Comparison of ENCODE assay signal across 1 cellular context in the genomic region with DNA sequence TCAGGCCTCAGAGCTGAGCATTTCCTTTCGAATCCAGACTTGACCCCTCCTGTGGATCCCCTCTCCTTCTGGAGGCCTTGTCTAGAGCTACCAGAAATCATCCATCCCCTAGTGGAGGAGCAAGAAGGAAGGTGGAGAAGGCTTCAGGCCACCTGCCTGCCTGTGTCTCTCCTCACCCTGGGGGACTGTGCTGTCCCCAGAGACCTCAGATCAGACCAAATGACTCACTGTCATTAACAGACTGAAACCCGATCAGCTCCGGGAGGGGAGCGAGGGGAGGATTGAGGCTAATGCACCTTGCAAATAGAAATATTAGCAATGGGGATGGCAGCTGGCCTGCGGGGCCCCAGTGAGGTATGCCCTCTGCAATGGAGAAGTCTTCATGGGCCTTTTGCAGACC.
TF ChIP-seq lines count a peak whose summit lies in the region.

No MANE protein-coding gene starts in this region.

TF ChIP-seq in GM12878, 131 proteins besides CTCF, POLR2A, EP300 and RAD21 (continues in another document):
- TF ChIP-seq ZNF274 (IDR thresholded peaks at IDR 0.05; ENCODE audit: insufficient read depth, insufficient read length) (no peak), CHD4 (IDR thresholded peaks at IDR 0.05) (no peak), EED (IDR thresholded peaks at IDR 0.05; ENCODE audit: low read depth) (peak; percentile 56), BHLHE40 (IDR thresholded peaks at IDR 0.05; ENCODE audit: borderline replicate concordance in 1 of 2, low read depth in 2 of 2, low read length in 1 of 2) (no peak; a peak in 1 of 4 replicates), MYB (IDR thresholded peaks at IDR 0.05; ENCODE audit: borderline replicate concordance, low read depth, low read length) (no peak), ZSCAN29 (IDR thresholded peaks at IDR 0.05) (no peak), SMAD5 (IDR thresholded peaks at IDR 0.05; ENCODE audit: low read depth) (no peak), NRF1 (conservative IDR thresholded peaks at IDR 0.05; ENCODE audit: low read depth, low read length) (no peak), IKZF1 (conservative IDR thresholded peaks at IDR 0.05) (peak; percentile 56), CBFB (IDR thresholded peaks at IDR 0.05; ENCODE audit: low read depth) (no peak), CBX5 (IDR thresholded peaks at IDR 0.05; ENCODE audit: low read depth) (no peak), MTA2 (IDR thresholded peaks at IDR 0.05; ENCODE audit: low read depth) (peak; percentile 55; the same call in 1 of the 2 replicates), GATAD2B (conservative IDR thresholded peaks at IDR 0.05; ENCODE audit: low read depth) (peak; percentile 92), GABPA (IDR thresholded peaks at IDR 0.05; ENCODE audit: low read depth) (no peak), SUZ12 (IDR thresholded peaks at IDR 0.05; ENCODE audit: unreplicated experiment) (no peak), MEF2B (IDR thresholded peaks at IDR 0.05; ENCODE audit: partially characterized antibody, poor library complexity, severe bottlenecking) (peak; percentile 99), YBX1 (IDR thresholded peaks at IDR 0.05) (peak; percentile 90; the same call in 1 of the 2 replicates), ZNF687 (IDR thresholded peaks at IDR 0.05) (no peak), IRF4 (IDR thresholded peaks at IDR 0.05; ENCODE audit: low read depth, low read length) (peak; percentile 72; the same call in 1 of the 2 replicates), CREB1 (IDR thresholded peaks at IDR 0.05; ENCODE audit: low read depth) (no peak), SMAD1 (IDR thresholded peaks at IDR 0.05; ENCODE audit: low read depth, partially characterized antibody) (no peak), NR2F1 (conservative IDR thresholded peaks at IDR 0.05) (0 out of 2 replicates have a peak, but pooled peaks have one; percentile 27), JUNB (IDR thresholded peaks at IDR 0.05) (peak; percentile 68), ATF2 (IDR thresholded peaks at IDR 0.05; ENCODE audit: low read length) (no peak), ZNF207 (IDR thresholded peaks at IDR 0.05; ENCODE audit: borderline replicate concordance) (no peak), ATF7 (IDR thresholded peaks at IDR 0.05; ENCODE audit: low read depth) (peak; percentile 36; the same call in 1 of the 2 replicates), KLF5 (IDR thresholded peaks at IDR 0.05; ENCODE audit: partially characterized antibody) (no peak), JUND (IDR thresholded peaks at IDR 0.05; ENCODE audit: low read depth, low read length) (no peak), HSF1 (IDR thresholded peaks at IDR 0.05; ENCODE audit: low read depth, low read length) (no peak), PML (IDR thresholded peaks at IDR 0.05; ENCODE audit: low read length) (no peak), PAX8 (IDR thresholded peaks at IDR 0.05) (no peak), LARP7 (IDR thresholded peaks at IDR 0.05) (no peak), PAX5 (IDR thresholded peaks at IDR 0.05; ENCODE audit: borderline replicate concordance, low read depth, low read length) (no peak), BCL3 (IDR thresholded peaks at IDR 0.05; ENCODE audit: borderline replicate concordance, insufficient read depth, low read depth, low read length, poor library complexity, severe bottlenecking) (peak; percentile 50), RUNX3 (IDR thresholded peaks at IDR 0.05; ENCODE audit: low read length) (peak; percentile 63), POU2F2 (IDR thresholded peaks at IDR 0.05; ENCODE audit: borderline replicate concordance, low read depth, low read length) (no peak), RB1 (IDR thresholded peaks at IDR 0.05; ENCODE audit: borderline replicate concordance) (peak; percentile 92; the same call in 1 of the 2 replicates), SUPT20H (IDR thresholded peaks at IDR 0.05; ENCODE audit: borderline replicate concordance, control insufficient read depth, low read depth, low read length) (no peak), CBX3 (IDR thresholded peaks at IDR 0.05; ENCODE audit: borderline replicate concordance, low read depth) (no peak), NBN (IDR thresholded peaks at IDR 0.05) (0 out of 2 replicates have a peak, but pooled peaks have one; percentile 45), FOXM1 (IDR thresholded peaks at IDR 0.05; ENCODE audit: low read depth, low read length) (no peak), SIX5 (IDR thresholded peaks at IDR 0.05; ENCODE audit: low read depth, low read length, severe bottlenecking) (no peak), EZH2 (IDR thresholded peaks at IDR 0.05; ENCODE audit: borderline replicate concordance, control insufficient read depth, low read depth, low read length) (no peak), MEF2A (IDR thresholded peaks at IDR 0.05; ENCODE audit: insufficient read depth, low read depth, low read length) (no peak), DPF2 (IDR thresholded peaks at IDR 0.05) (peak; percentile 44; the same call in 1 of the 2 replicates)
- TF ChIP-seq, protein P1, sequence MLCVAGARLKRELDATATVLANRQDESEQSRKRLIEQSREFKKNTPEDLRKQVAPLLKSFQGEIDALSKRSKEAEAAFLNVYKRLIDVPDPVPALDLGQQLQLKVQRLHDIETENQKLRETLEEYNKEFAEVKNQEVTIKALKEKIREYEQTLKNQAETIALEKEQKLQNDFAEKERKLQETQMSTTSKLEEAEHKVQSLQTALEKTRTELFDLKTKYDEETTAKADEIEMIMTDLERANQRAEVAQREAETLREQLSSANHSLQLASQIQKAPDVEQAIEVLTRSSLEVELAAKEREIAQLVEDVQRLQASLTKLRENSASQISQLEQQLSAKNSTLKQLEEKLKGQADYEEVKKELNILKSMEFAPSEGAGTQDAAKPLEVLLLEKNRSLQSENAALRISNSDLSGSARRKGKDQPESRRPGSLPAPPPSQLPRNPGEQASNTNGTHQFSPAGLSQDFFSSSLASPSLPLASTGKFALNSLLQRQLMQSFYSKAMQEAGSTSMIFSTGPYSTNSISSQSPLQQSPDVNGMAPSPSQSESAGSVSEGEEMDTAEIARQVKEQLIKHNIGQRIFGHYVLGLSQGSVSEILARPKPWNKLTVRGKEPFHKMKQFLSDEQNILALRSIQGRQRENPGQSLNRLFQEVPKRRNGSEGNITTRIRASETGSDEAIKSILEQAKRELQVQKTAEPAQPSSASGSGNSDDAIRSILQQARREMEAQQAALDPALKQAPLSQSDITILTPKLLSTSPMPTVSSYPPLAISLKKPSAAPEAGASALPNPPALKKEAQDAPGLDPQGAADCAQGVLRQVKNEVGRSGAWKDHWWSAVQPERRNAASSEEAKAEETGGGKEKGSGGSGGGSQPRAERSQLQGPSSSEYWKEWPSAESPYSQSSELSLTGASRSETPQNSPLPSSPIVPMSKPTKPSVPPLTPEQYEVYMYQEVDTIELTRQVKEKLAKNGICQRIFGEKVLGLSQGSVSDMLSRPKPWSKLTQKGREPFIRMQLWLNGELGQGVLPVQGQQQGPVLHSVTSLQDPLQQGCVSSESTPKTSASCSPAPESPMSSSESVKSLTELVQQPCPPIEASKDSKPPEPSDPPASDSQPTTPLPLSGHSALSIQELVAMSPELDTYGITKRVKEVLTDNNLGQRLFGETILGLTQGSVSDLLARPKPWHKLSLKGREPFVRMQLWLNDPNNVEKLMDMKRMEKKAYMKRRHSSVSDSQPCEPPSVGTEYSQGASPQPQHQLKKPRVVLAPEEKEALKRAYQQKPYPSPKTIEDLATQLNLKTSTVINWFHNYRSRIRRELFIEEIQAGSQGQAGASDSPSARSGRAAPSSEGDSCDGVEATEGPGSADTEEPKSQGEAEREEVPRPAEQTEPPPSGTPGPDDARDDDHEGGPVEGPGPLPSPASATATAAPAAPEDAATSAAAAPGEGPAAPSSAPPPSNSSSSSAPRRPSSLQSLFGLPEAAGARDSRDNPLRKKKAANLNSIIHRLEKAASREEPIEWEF (IDR thresholded peaks at IDR 0.05; ENCODE audit: insufficient replicate concordance, low read depth, low read length), result peak; percentile 86
- TF ChIP-seq, protein P2, sequence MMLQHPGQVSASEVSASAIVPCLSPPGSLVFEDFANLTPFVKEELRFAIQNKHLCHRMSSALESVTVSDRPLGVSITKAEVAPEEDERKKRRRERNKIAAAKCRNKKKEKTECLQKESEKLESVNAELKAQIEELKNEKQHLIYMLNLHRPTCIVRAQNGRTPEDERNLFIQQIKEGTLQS (IDR thresholded peaks at IDR 0.05; ENCODE audit: borderline replicate concordance, extremely low read depth, low read depth, low read length), result no peak
- TF ChIP-seq, protein P3, sequence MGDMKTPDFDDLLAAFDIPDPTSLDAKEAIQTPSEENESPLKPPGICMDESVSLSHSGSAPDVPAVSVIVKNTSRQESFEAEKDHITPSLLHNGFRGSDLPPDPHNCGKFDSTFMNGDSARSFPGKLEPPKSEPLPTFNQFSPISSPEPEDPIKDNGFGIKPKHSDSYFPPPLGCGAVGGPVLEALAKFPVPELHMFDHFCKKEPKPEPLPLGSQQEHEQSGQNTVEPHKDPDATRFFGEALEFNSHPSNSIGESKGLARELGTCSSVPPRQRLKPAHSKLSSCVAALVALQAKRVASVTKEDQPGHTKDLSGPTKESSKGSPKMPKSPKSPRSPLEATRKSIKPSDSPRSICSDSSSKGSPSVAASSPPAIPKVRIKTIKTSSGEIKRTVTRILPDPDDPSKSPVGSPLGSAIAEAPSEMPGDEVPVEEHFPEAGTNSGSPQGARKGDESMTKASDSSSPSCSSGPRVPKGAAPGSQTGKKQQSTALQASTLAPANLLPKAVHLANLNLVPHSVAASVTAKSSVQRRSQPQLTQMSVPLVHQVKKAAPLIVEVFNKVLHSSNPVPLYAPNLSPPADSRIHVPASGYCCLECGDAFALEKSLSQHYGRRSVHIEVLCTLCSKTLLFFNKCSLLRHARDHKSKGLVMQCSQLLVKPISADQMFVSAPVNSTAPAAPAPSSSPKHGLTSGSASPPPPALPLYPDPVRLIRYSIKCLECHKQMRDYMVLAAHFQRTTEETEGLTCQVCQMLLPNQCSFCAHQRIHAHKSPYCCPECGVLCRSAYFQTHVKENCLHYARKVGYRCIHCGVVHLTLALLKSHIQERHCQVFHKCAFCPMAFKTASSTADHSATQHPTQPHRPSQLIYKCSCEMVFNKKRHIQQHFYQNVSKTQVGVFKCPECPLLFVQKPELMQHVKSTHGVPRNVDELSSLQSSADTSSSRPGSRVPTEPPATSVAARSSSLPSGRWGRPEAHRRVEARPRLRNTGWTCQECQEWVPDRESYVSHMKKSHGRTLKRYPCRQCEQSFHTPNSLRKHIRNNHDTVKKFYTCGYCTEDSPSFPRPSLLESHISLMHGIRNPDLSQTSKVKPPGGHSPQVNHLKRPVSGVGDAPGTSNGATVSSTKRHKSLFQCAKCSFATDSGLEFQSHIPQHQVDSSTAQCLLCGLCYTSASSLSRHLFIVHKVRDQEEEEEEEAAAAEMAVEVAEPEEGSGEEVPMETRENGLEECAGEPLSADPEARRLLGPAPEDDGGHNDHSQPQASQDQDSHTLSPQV (IDR thresholded peaks at IDR 0.05), result no peak
